ENCODE assay signal across 14 cellular contexts in genomic region chr10:38605153-38605661, GRCh38.
DNase-seq lines count a peak whose midpoint lies in the region; ATAC-seq and TF ChIP-seq lines count a peak whose summit lies in the region.
"Had no signal": no experiment of that assay in that cellular context is flagged by ENCODE, and none has a peak within 500 bp of the region (broad histone marks: within the 10 kb centered on the region; RNA-seq: fewer than 3 reads in every experiment).

No MANE protein-coding gene starts in this region.

- no peaks in the 10 kb centered on the region for H4K20me1 ChIP-seq in osteoblast (ENCODE audit: insufficient read depth, low read length)
- H4K20me1 ChIP-seq in PC-9 (ENCODE audit: insufficient read depth) = no peaks in the 10 kb centered on the region
- H4K20me1 ChIP-seq: BLaER1 had no signal

- intact Hi-C loops in PC-9 (cut with micrococcal nuclease; ENCODE audit: unreplicated experiment) = no loop called here
- intact Hi-C loops in dorsolateral prefrontal cortex (cut with DNase I) = no loop called here

- no peaks in the 10 kb centered on the region for H3F3A ChIP-seq in PC-9 (ENCODE audit: insufficient read depth, low read depth)

- peak; percentile 14; the same call in 1 of the 2 replicates for TF ChIP-seq CTCF in C4-2B (conservative IDR thresholded peaks at IDR 0.05)
- TF ChIP-seq CTCF in GM13976 (IDR thresholded peaks at IDR 0.05; ENCODE audit: borderline replicate concordance, control extremely low read depth, extremely low read depth, insufficient read depth, missing control alignments) = no peak
- TF ChIP-seq CTCF in WERI-Rb-1 (IDR thresholded peaks at IDR 0.05; ENCODE audit: low read depth, low read length) = peak; percentile 53
- TF ChIP-seq CTCF in osteoblast (IDR thresholded peaks at IDR 0.05; ENCODE audit: extremely low read depth, low read depth, low read length) = no peak
- no peak for TF ChIP-seq CTCF in PC-9 (conservative IDR thresholded peaks at IDR 0.05)
- TF ChIP-seq CTCF in dorsolateral prefrontal cortex (IDR thresholded peaks at IDR 0.05 in 54 of 56, conservative IDR thresholded peaks at IDR 0.05 in 2 of 56; ENCODE audit: low read depth in 1 of 56, partially characterized antibody in 56 of 56) = no peak

- CTCF ChIA-PET in PC-9 (lab: Charles Lee) = no interaction called here

- H3K27ac ChIP-seq in C4-2B = no peak overlapping the region
- no peak overlapping the region for H3K27ac ChIP-seq in WERI-Rb-1
- H3K27ac ChIP-seq in osteoblast (ENCODE audit: low read depth, low read length) = no peak overlapping the region
- H3K27ac ChIP-seq in PC-9 = no peak overlapping the region
- H3K27ac ChIP-seq in dorsolateral prefrontal cortex = no peak overlapping the region
- H3K27ac ChIP-seq: A549, BLaER1, GM23248, HL-60 had no signal

- no TSS peak for BruUV-seq in PC-9 (replicated peaks; lab: Mats Ljungman, UMichigan)

- H3K4me1 ChIP-seq in osteoblast (ENCODE audit: insufficient read depth, low read length) (no peaks in the 10 kb centered on the region), PC-9 (replicated peaks; ENCODE audit: insufficient read depth) (no peaks in the 10 kb centered on the region)
- H3K4me1 ChIP-seq: A549, BLaER1 had no signal

- no peaks in the 10 kb centered on the region for H3K9me3 ChIP-seq in WERI-Rb-1 (ENCODE audit: severe bottlenecking)
- H3K9me3 ChIP-seq in osteoblast (ENCODE audit: low read depth, low read length) = no peaks in the 10 kb centered on the region
- H3K9me3 ChIP-seq in PC-9 (ENCODE audit: insufficient read depth, low read depth) = no peaks in the 10 kb centered on the region
- H3K9me3 ChIP-seq: A549 had no signal

- peak; percentile 1 for DNase-seq in GM13976 (ENCODE audit: low spot score)
- DNase-seq in WERI-Rb-1 = peak; percentile 19
- DNase-seq in osteoblast (ENCODE audit: insufficient read length, low spot score, missing footprints) = peak; percentile 27
- no peak for DNase-seq in PC-9
- DNase-seq in dorsolateral prefrontal cortex = no peak
- DNase-seq: CD8-positive, alpha-beta memory T cell; COR-L47; GM23248; HCEC 1CT had no signal

- H3K36me3 ChIP-seq in WERI-Rb-1 (no peaks in the 10 kb centered on the region), osteoblast (ENCODE audit: insufficient read depth, low read length) (no peaks in the 10 kb centered on the region), PC-9 (ENCODE audit: low read depth) (no peaks in the 10 kb centered on the region)
- H3K36me3 ChIP-seq: BLaER1 had no signal

- H2AFZ ChIP-seq in osteoblast (ENCODE audit: low read length) (no peak overlapping the region), PC-9 (no peak overlapping the region)
- H2AFZ ChIP-seq: GM23248 had no signal

- POLR2A ChIA-PET in PC-9 (lab: Charles Lee; ENCODE audit: unreplicated experiment) = no interaction called here

- H3K27me3 ChIP-seq in WERI-Rb-1 (ENCODE audit: insufficient read depth, low read depth, severe bottlenecking) (peaks cover 4% of the 10 kb centered on the region), osteoblast (ENCODE audit: insufficient read depth, low read length) (no peaks in the 10 kb centered on the region), PC-9 (ENCODE audit: insufficient read depth, low read depth) (no peaks in the 10 kb centered on the region), dorsolateral prefrontal cortex (peaks cover 0 to 20% (median 0%) of the 10 kb centered on the region in 45 donors)
- H3K27me3 ChIP-seq: BLaER1 had no signal

- no peaks in the 10 kb centered on the region for H3K79me2 ChIP-seq in osteoblast (ENCODE audit: insufficient read depth, low read length)
- no peaks in the 10 kb centered on the region for H3K79me2 ChIP-seq in PC-9 (ENCODE audit: low read depth)

- no peak overlapping the region for H3K4me2 ChIP-seq in osteoblast (ENCODE audit: insufficient read depth, low read length)
- H3K4me2 ChIP-seq in PC-9 = no peak overlapping the region
- H3K4me2 ChIP-seq: A549, BLaER1 had no signal

- no peak overlapping the region for H3K4me3 ChIP-seq in WERI-Rb-1 (ENCODE audit: low read depth, low read length)
- H3K4me3 ChIP-seq in osteoblast (ENCODE audit: insufficient read depth, low read length) = no peak overlapping the region
- H3K4me3 ChIP-seq in PC-9 = no peak overlapping the region
- H3K4me3 ChIP-seq in dorsolateral prefrontal cortex = no peak overlapping the region
- H3K4me3 ChIP-seq: A549, BLaER1, GM23248 had no signal

- in situ Hi-C loops in GM13976 (cut with MboI; ENCODE audit: low sequenced_read_pairs, unreplicated experiment) = no loop called here

- no peak for ATAC-seq in HG03571 (IDR thresholded peaks at IDR 0.05; ENCODE audit: unreplicated experiment)
- ATAC-seq: A549 had no signal

- no peaks in the 10 kb centered on the region for H3K9me2 ChIP-seq in PC-9 (ENCODE audit: insufficient read depth)

Comparison
In these comparisons a context has a peak if more than half of its experiments do, and no peak if none do; other contexts are left out.
1. CTCF ChIP-seq: peak in C4-2B (single experiment) and WERI-Rb-1 (single experiment); none in GM13976 (single experiment), osteoblast (single experiment), PC-9 (single experiment) and dorsolateral prefrontal cortex (0 of 56).
2. DNase-seq: peak in GM13976 (single experiment), WERI-Rb-1 (single experiment) and osteoblast (single experiment); none in PC-9 (0 of 2) and dorsolateral prefrontal cortex (0 of 10).